In genomic region chr11:65216830-65217229, GRCh38 we compare ENCODE assay signal across 1 cellular context.
A peak's percentile ranks its signal among the peaks of the same experiment; 100 is the strongest.
TF ChIP-seq lines count a peak whose summit lies in the region.

No MANE protein-coding gene starts in this region.

TF ChIP-seq in HepG2, 621 proteins besides CTCF, POLR2A, EP300 and RAD21:
- TF ChIP-seq HNRNPL (IDR thresholded peaks at IDR 0.05; ENCODE audit: low read depth, low read length) (peak; percentile 78; the same call in 1 of the 2 replicates), CBFB (CRISPR knock-in tag; IDR thresholded peaks at IDR 0.05) (no peak)
